1 cellular context compared by ENCODE assay signal in genomic region chr7:156207306-156207705, GRCh38.
TF ChIP-seq lines count a peak whose summit lies in the region.

No MANE protein-coding gene starts in this region.

TF ChIP-seq in K562, 482 proteins besides CTCF, POLR2A, EP300 and RAD21:
- TF ChIP-seq XRCC4 (IDR thresholded peaks at IDR 0.05; ENCODE audit: extremely low read depth, insufficient read depth, insufficient read length) (no peak), PRDM10 (IDR thresholded peaks at IDR 0.05; ENCODE audit: partially characterized antibody) (peak; percentile 86)
TF ChIP-seq in K562: peak in this region for 1.
